Comparison of ENCODE assay signal across 20 cellular contexts in the genomic region with DNA sequence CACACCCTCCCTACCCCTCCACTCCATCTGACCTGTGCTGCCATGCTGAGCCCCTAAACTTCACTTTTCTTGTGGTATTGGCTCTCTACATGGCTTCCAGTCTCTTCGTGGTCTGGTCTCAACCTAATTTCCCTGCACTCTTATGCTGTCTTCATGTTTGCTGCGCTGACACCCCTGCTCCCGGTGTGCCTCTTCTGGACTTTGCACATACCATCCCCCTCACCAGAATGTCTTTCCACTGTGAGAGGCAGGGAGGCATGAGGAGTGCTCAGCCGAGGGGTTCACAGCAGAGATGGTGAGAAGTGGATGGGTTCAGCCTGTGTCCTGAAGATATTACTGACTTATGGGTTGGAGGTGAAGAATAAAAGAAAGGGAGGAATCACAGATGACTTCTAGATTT. TPM values are rescaled to one million over a fixed set of nuclear protein-coding genes. Genes with fewer than 3 reads are reported as not detected.
DNase-seq lines count a peak whose midpoint lies in the region; ATAC-seq and TF ChIP-seq lines count a peak whose summit lies in the region.
"Had no signal": no experiment of that assay in that cellular context is flagged by ENCODE, and none has a peak within 500 bp of the region (broad histone marks: within the 10 kb centered on the region; RNA-seq: fewer than 3 reads in every experiment).

No MANE protein-coding gene starts in this region.

- H3K27me3 ChIP-seq in spleen (replicated peaks in 1 of 7) (no peaks in the 10 kb centered on the region), thyroid gland (no peaks in the 10 kb centered on the region)
- H3K27me3 ChIP-seq: testis had no signal

- no peak for DNase-seq in T-helper 2 cell treated with Interferon-gamma antibody and Interleukin-4, amounts not matched to agents 5 μg/mL and 100 μg/mL, for 36 hours (ENCODE audit: low spot score)
- DNase-seq in T-helper 2 cell = no peak
- no peak for DNase-seq in T-cell
- no peak for DNase-seq in effector memory CD8-positive, alpha-beta T cell
- DNase-seq in spleen = no peak
- DNase-seq in iPS-NIHi7 (ENCODE audit: extremely low spot score) = no peak
- DNase-seq in thyroid gland = no peak
- DNase-seq: 8988T; effector memory CD4-positive, alpha-beta T cell; glutamatergic neuron; HFFc6; NCI-H1105 treated with DMSO at 0.1 percent for 48 hours; NCI-H748 treated with DMSO at 0.1 percent for 48 hours; SK-N-SH; stimulated activated CD4-positive, alpha-beta T cell treated with anti-CD3 and anti-CD28 coated beads, Interleukin-4, amount 100 ng/mL, for 4 hours; testis had no signal

- no peak for TF ChIP-seq POLR2A in spleen (IDR thresholded peaks at IDR 0.05)
- TF ChIP-seq POLR2A in thyroid gland (IDR thresholded peaks at IDR 0.05) = no peak

- H3K36me3 ChIP-seq in spleen = peaks cover 0 to 27% (median 0%) of the 10 kb centered on the region in 6 donors
- H3K36me3 ChIP-seq in thyroid gland = no peaks in the 10 kb centered on the region

- CTCF ChIA-PET in T-cell (lab: Charles Lee) = interaction anchor here in 1 of 2 donors (1.6 kb wide), 1 partner anchor 9 kb away, joined by 7 read pairs; no protein-coding TSS in a partner anchor

- no peaks in the 10 kb centered on the region for H3K27me3 Mint-ChIP-seq in T-helper 2 cell treated with Interferon-gamma antibody and Interleukin-4, amounts not matched to agents 5 μg/mL and 100 μg/mL, for 36 hours (ENCODE audit: low read depth)
- H3K27me3 Mint-ChIP-seq in T-cell = no peaks in the 10 kb centered on the region
- no peaks in the 10 kb centered on the region for H3K27me3 Mint-ChIP-seq in effector memory CD8-positive, alpha-beta T cell

- H3K4me3 Mint-ChIP-seq in T-helper 2 cell treated with Interferon-gamma antibody and Interleukin-4, amounts not matched to agents 5 μg/mL and 100 μg/mL, for 36 hours = peak overlapping the region; percentile 89
- H3K4me3 Mint-ChIP-seq in T-cell = peak overlapping the region in 2 of 3 donors; percentile 47 to 89
- no peak overlapping the region for H3K4me3 Mint-ChIP-seq in effector memory CD8-positive, alpha-beta T cell
- H3K4me3 Mint-ChIP-seq: HFFc6 had no signal

- peak overlapping the region; percentile 84 for H3K27ac Mint-ChIP-seq in T-helper 2 cell treated with Interferon-gamma antibody and Interleukin-4, amounts not matched to agents 5 μg/mL and 100 μg/mL, for 36 hours
- peak overlapping the region; percentile 92 for H3K27ac Mint-ChIP-seq in T-cell
- H3K27ac Mint-ChIP-seq in effector memory CD8-positive, alpha-beta T cell = peak overlapping the region; percentile 1 to 94
- H3K27ac Mint-ChIP-seq: HFFc6 had no signal

- intact Hi-C loops in spleen (cut with DNase I; ENCODE audit: low total_unique reads) (no loop called here), thyroid gland (cut with DNase I) (no loop called here)

- H3K9me3 ChIP-seq in spleen = no peaks in the 10 kb centered on the region
- no peaks in the 10 kb centered on the region for H3K9me3 ChIP-seq in thyroid gland
- H3K9me3 ChIP-seq: SK-N-SH, testis had no signal

- no peaks in the 10 kb centered on the region for H3K9me3 Mint-ChIP-seq in T-helper 2 cell treated with Interferon-gamma antibody and Interleukin-4, amounts not matched to agents 5 μg/mL and 100 μg/mL, for 36 hours
- H3K9me3 Mint-ChIP-seq in T-cell = no peaks in the 10 kb centered on the region
- no peaks in the 10 kb centered on the region for H3K9me3 Mint-ChIP-seq in effector memory CD8-positive, alpha-beta T cell
- H3K9me3 Mint-ChIP-seq: HFFc6 had no signal

- WGBS in spleen, 5 donors = 74 to 87% (median 80%) methylated on average over 4 of the region's 4 CpGs
- 78 to 84% methylated on average over 4 of the region's 4 CpGs for WGBS in thyroid gland, 2 donors

- no peak for TF ChIP-seq CTCF in spleen (IDR thresholded peaks at IDR 0.05 in 8 of 11, conservative IDR thresholded peaks at IDR 0.05 in 3 of 11)
- no peak for TF ChIP-seq CTCF in thyroid gland (IDR thresholded peaks at IDR 0.05)

- POLR2A ChIA-PET in T-cell (lab: Charles Lee) = no interaction called here

- H3K4me1 ChIP-seq in spleen = peaks cover 16 to 90% (median 59%) of the 10 kb centered on the region in 6 donors
- peaks cover 10 to 19% of the 10 kb centered on the region in 2 donors for H3K4me1 ChIP-seq in thyroid gland
- H3K4me1 ChIP-seq: testis had no signal

- H3K36me3 Mint-ChIP-seq in T-helper 2 cell treated with Interferon-gamma antibody and Interleukin-4, amounts not matched to agents 5 μg/mL and 100 μg/mL, for 36 hours (ENCODE audit: low read depth) = peaks cover 36% of the 10 kb centered on the region
- H3K36me3 Mint-ChIP-seq in T-cell = peaks cover 18% of the 10 kb centered on the region
- H3K36me3 Mint-ChIP-seq in effector memory CD8-positive, alpha-beta T cell (ENCODE audit: insufficient read depth) = peaks cover 11% of the 10 kb centered on the region

- peak overlapping the region in 5 of 8 donors; percentile 71 to 96 (median 91) for H3K27ac ChIP-seq in spleen
- no peak overlapping the region for H3K27ac ChIP-seq in thyroid gland
- H3K27ac ChIP-seq: testis had no signal

- ATAC-seq in T-cell (replicated peaks in 1 of 4) (no peak), GM19328 (IDR thresholded peaks at IDR 0.05; ENCODE audit: unreplicated experiment) (no peak)
- ATAC-seq in effector memory CD8-positive, alpha-beta T cell (replicated peaks) = no peak
- ATAC-seq: Panc1 had no signal

- H3K4me1 Mint-ChIP-seq in T-helper 2 cell treated with Interferon-gamma antibody and Interleukin-4, amounts not matched to agents 5 μg/mL and 100 μg/mL, for 36 hours (ENCODE audit: low read depth) = peaks cover 52% of the 10 kb centered on the region
- H3K4me1 Mint-ChIP-seq in T-cell = peaks cover 60 to 86% (median 70%) of the 10 kb centered on the region in 3 donors
- H3K4me1 Mint-ChIP-seq in effector memory CD8-positive, alpha-beta T cell (ENCODE audit: low read depth in 2 of 2) = peaks cover 44 to 49% of the 10 kb centered on the region in 2 donors

- no peak overlapping the region for H3K4me3 ChIP-seq in spleen
- no peak overlapping the region for H3K4me3 ChIP-seq in thyroid gland (replicated peaks in 1 of 3)
- H3K4me3 ChIP-seq: skin epidermis, testis had no signal

RNA-seq across cellular contexts. Expression of a gene that starts 2.5 kb away (rescaled TPM):
- 10 to 100 TPM; 38.3 to 72.8 (median 61.4) TPM for total RNA-seq in T-cell
- 10 to 100 TPM; 37.4 to 64.6 (median 60.5) TPM for total RNA-seq in spleen
- polyA plus RNA-seq in spleen = 10 to 100 TPM; 46.5 to 65.0 (median 49.3) TPM
- 10 to 100 TPM; 17.9 to 39.9 (median 30.8) TPM for total RNA-seq in thyroid gland
- total RNA-seq: HT-29 had no signal

RNA-seq across cellular contexts. Expression of a gene that starts 7.2 kb away (rescaled TPM):
- 1 to 10 TPM; 1.3 to 5.6 (median 4.6) TPM for total RNA-seq in T-cell
- 10 to 100 TPM; 14.5 to 54.0 (median 31.6) TPM for total RNA-seq in spleen
- polyA plus RNA-seq in spleen = 10 to 100 TPM; 19.9 to 23.4 (median 20.5) TPM
- total RNA-seq in thyroid gland = 10 to 100 TPM; 11.7 to 32.2 (median 24.8) TPM

RNA-seq across cellular contexts. Expression of a gene that starts 10.3 kb away (rescaled TPM):
- total RNA-seq in T-cell (10 to 100 TPM; 38.7 to 43.3 (median 42.6) TPM), spleen (10 to 100 TPM; 36.3 to 71.7 (median 42.9) TPM), thyroid gland (10 to 100 TPM; 62.4 to 73.3 (median 66.3) TPM)
- polyA plus RNA-seq in spleen = 10 to 100 TPM; 43.1 to 52.7 (median 45.6) TPM

RNA-seq across cellular contexts. Expression of a gene that starts 28.0 kb away (rescaled TPM):
- total RNA-seq in T-cell (1 to 10 TPM in 3 of 5 donors, not detected in 2; 4.4 to 7.0 (median 5.5) TPM), spleen (100 to 1,000 TPM; 177 to 387 (median 271) TPM), thyroid gland (10 to 100 TPM; 13.6 to 52.0 (median 21.5) TPM)
- polyA plus RNA-seq in spleen = 100 to 1,000 TPM in 1 of 3 donors, 10 to 100 TPM in 2; 52.5 to 236 (median 86.1) TPM

RNA-seq across cellular contexts. Expression of a gene that starts 32.3 kb away (rescaled TPM):
- 10 to 100 TPM; 27.0 to 31.4 (median 28.6) TPM for total RNA-seq in T-cell
- total RNA-seq in spleen = 100 to 1,000 TPM in 1 of 7 donors, 10 to 100 TPM in 6; 35.5 to 163 (median 51.2) TPM
- polyA plus RNA-seq in spleen = 10 to 100 TPM; 42.7 to 73.0 (median 59.5) TPM
- 100 to 1,000 TPM in 3 of 4 donors, 10 to 100 TPM in 1; 88.8 to 250 (median 164) TPM for total RNA-seq in thyroid gland

Comparison
In these comparisons a context has a peak if more than half of its experiments do, and no peak if none do; other contexts are left out.
1. H3K4me3 Mint-ChIP-seq: peak in T-helper 2 cell treated with Interferon-gamma antibody and Interleukin-4, amounts not matched to agents 5 μg/mL and 100 μg/mL, for 36 hours (single experiment) and T-cell (2 of 3); none in effector memory CD8-positive, alpha-beta T cell (0 of 2).
2. H3K27ac ChIP-seq: peak in spleen (5 of 8); none in thyroid gland (0 of 3).
3. Peak in every context shown above with its lines, with median percentiles within 50 percentile points of each other: H3K27ac Mint-ChIP-seq.